9 cellular contexts compared by ENCODE assay signal in genomic region chr2:61534926-61535325, GRCh38. TPM values are rescaled to one million over a fixed set of nuclear protein-coding genes. Genes with fewer than 3 reads are reported as not detected.
DNase-seq lines count a peak whose midpoint lies in the region; ATAC-seq and TF ChIP-seq lines count a peak whose summit lies in the region.
"Had no signal": no experiment of that assay in that cellular context is flagged by ENCODE, and none has a peak within 500 bp of the region (broad histone marks: within the 10 kb centered on the region; RNA-seq: fewer than 3 reads in every experiment).

No MANE protein-coding gene starts in this region.

- peak overlapping the region; percentile 58; the same call in 1 of the 2 replicates for H3K23ac ChIP-seq in IMR-90 (ENCODE audit: low read depth, low read length)

- POLR2A ChIA-PET in BJ (lab: Charles Lee) (no interaction called here), IMR-90 (lab: Charles Lee; ENCODE audit: unreplicated experiment) (no interaction called here)
- POLR2A ChIA-PET in naive thymus-derived CD8-positive, alpha-beta T cell (lab: Charles Lee), result interaction anchor here (0.6 to 5.6 kb wide), 4 partner anchors 42 to 163 kb away, joined by 3 to 79 read pairs (median 3); partner anchors contain the start of gene USP34

- in situ Hi-C loops in IMR-90 (cut with MboI; ENCODE audit: low sequenced_read_pairs) (no loop called here), mammary epithelial cell (cut with MboI; ENCODE audit: low sequenced_read_pairs in 2 of 2) (loop anchor here in 1 of 2 donors (25.0 kb wide), 1 partner anchor 352 kb away; the partner anchor contains the start of gene CCT4)

- 0 out of 2 replicates have a peak overlapping the region, but pooled peaks have one; percentile 3 for H3K14ac ChIP-seq in IMR-90 (replicated peaks; ENCODE audit: low read depth, low read length)

- no peaks in the 10 kb centered on the region for H3K9me1 ChIP-seq in IMR-90 (ENCODE audit: insufficient read depth, low read length)

- H3K4me2 ChIP-seq in IMR-90 (ENCODE audit: low read depth, low read length), result peak overlapping the region; percentile 58
- peak overlapping the region; percentile 82 for H3K4me2 ChIP-seq in mammary epithelial cell (ENCODE audit: insufficient read depth, low read depth, low read length)

- DNase-seq in BJ (ENCODE audit: low read depth) (no peak), IMR-90 (peak; percentile 3), mammary epithelial cell (no peak), foreskin keratinocyte (no peak)
- no peak for DNase-seq in naive thymus-derived CD8-positive, alpha-beta T cell
- DNase-seq: stimulated activated CD4-positive, alpha-beta T cell treated with anti-CD3 and anti-CD28 coated beads, Interleukin-2, amount 100 ng/mL, for 48 hours had no signal

- H4K20me1 ChIP-seq in IMR-90 (ENCODE audit: insufficient read depth, low read length) (peaks cover 65% of the 10 kb centered on the region), mammary epithelial cell (ENCODE audit: insufficient read depth, low read length) (peaks cover 15% of the 10 kb centered on the region)

- no peak overlapping the region for H4K5ac ChIP-seq in IMR-90 (ENCODE audit: low read depth, low read length)

- peaks cover 82% of the 10 kb centered on the region for H3K79me2 ChIP-seq in mammary epithelial cell (ENCODE audit: insufficient read depth, low read length)

- no peak overlapping the region for H4K91ac ChIP-seq in IMR-90 (ENCODE audit: insufficient read depth, low read depth, low read length)

- no peaks in the 10 kb centered on the region for H3K9me3 Mint-ChIP-seq in naive thymus-derived CD8-positive, alpha-beta T cell

- CTCF ChIA-PET in BJ (lab: Yijun Ruan, JAX), result interaction anchor here (0.8 to 2.0 kb wide), 2 partner anchors 71 to 123 kb away, joined by 3 to 7 read pairs; no protein-coding TSS in a partner anchor
- CTCF ChIA-PET in IMR-90 (lab: Yijun Ruan, JAX), result interaction anchor here (1.0 kb wide), 1 partner anchor 13 kb away, joined by 3 read pairs; no protein-coding TSS in a partner anchor
- CTCF ChIA-PET in mammary epithelial cell (lab: Charles Lee; ENCODE audit: low non-redundant PET), result no interaction called here

- no peak overlapping the region for H2BK15ac ChIP-seq in IMR-90 (ENCODE audit: low read depth, low read length)

- intact Hi-C loops in IMR-90 (cut with micrococcal nuclease), result loop anchor here (5.0 to 10.0 kb wide), 3 partner anchors 102 to 350 kb away; partner anchors contain the start of gene CCT4
- intact Hi-C loops in mammary epithelial cell (cut with micrococcal nuclease), result loop anchor here (10.0 kb wide), 1 partner anchor 350 kb away; the partner anchor contains the start of gene CCT4

- H3K9me3 ChIP-seq in IMR-90 (ENCODE audit: control insufficient read depth, insufficient read depth, low read length) (no peaks in the 10 kb centered on the region), mammary epithelial cell (replicated peaks; ENCODE audit: insufficient read depth, low read length) (no peaks in the 10 kb centered on the region)

- peaks cover 0 to 2% (median 0%) of the 10 kb centered on the region in 5 donors for H3K27me3 Mint-ChIP-seq in naive thymus-derived CD8-positive, alpha-beta T cell

- H2AK5ac ChIP-seq in IMR-90 (ENCODE audit: low read depth, low read length), result no peak overlapping the region

- TF ChIP-seq CTCF in BJ (IDR thresholded peaks at IDR 0.05; ENCODE audit: insufficient read depth, low read depth, low read length) (no peak), IMR-90 (conservative IDR thresholded peaks at IDR 0.05; ENCODE audit: low read depth, low read length) (no peak), mammary epithelial cell (conservative IDR thresholded peaks at IDR 0.05 in 1 of 2, IDR thresholded peaks at IDR 0.05 in 1 of 2; ENCODE audit: extremely low read depth in 1 of 2, insufficient read depth in 1 of 2, low read depth in 1 of 2, low read length in 2 of 2) (no peak), foreskin keratinocyte (conservative IDR thresholded peaks at IDR 0.05) (no peak)

- no TSS peak for BruUV-seq in IMR-90 (replicated peaks; lab: Mats Ljungman, UMichigan)
- BruUV-seq in mammary epithelial cell (replicated peaks; lab: Mats Ljungman, UMichigan), result no TSS peak

- no peaks in the 10 kb centered on the region for H3K27me3 ChIP-seq in BJ (ENCODE audit: control insufficient read depth, insufficient read depth, low read length)
- no peaks in the 10 kb centered on the region for H3K27me3 ChIP-seq in IMR-90 (ENCODE audit: control insufficient read depth, insufficient read depth, low read length)
- H3K27me3 ChIP-seq in mammary epithelial cell (ENCODE audit: insufficient read depth, low read length), result no peaks in the 10 kb centered on the region
- H3K27me3 ChIP-seq in foreskin keratinocyte, result no peaks in the 10 kb centered on the region

- H3K4me3 ChIP-seq in BJ (ENCODE audit: low read depth, low read length) (peak overlapping the region; percentile 96), IMR-90 (ENCODE audit: insufficient read depth, low read depth, low read length) (peak overlapping the region; percentile 83; the same call in 1 of the 2 replicates), mammary epithelial cell (replicated peaks in 1 of 3; ENCODE audit: insufficient read depth in 1 of 3, low read depth in 2 of 3, low read length in 3 of 3) (peak overlapping the region; percentile 63 to 97 (median 84))

- H3K36me3 ChIP-seq in BJ (ENCODE audit: control insufficient read depth, insufficient read depth, low read length) (no peaks in the 10 kb centered on the region), IMR-90 (ENCODE audit: control insufficient read depth, insufficient read depth, low read length) (peaks cover 3% of the 10 kb centered on the region; the same call in 1 of the 2 replicates), mammary epithelial cell (ENCODE audit: insufficient read depth, low read length) (peaks cover 2% of the 10 kb centered on the region)

- H3K27ac Mint-ChIP-seq in naive thymus-derived CD8-positive, alpha-beta T cell, result peak overlapping the region in 7 of 10 donors; percentile 12 to 95 (median 82)

- H3K4me1 ChIP-seq in IMR-90 (ENCODE audit: control insufficient read depth, insufficient read depth, low read length) (peaks cover 4% of the 10 kb centered on the region), mammary epithelial cell (ENCODE audit: insufficient read depth, low read length) (peaks cover 14% of the 10 kb centered on the region), foreskin keratinocyte (peaks cover 34% of the 10 kb centered on the region)

- H2BK120ac ChIP-seq in IMR-90 (ENCODE audit: low read depth, low read length), result no peak overlapping the region

- no peak overlapping the region for H3K56ac ChIP-seq in IMR-90 (ENCODE audit: extremely low read depth, insufficient read depth, low read length)

- ATAC-seq in IMR-90 (ENCODE audit: low read depth) (no peak), HG03442 (IDR thresholded peaks at IDR 0.05; ENCODE audit: unreplicated experiment) (no peak), foreskin keratinocyte (no peak), HG03354 (IDR thresholded peaks at IDR 0.05; ENCODE audit: poor library complexity, severe bottlenecking, unreplicated experiment) (no peak), HG03280 (IDR thresholded peaks at IDR 0.05; ENCODE audit: unreplicated experiment) (no peak)
- no peak for ATAC-seq in naive thymus-derived CD8-positive, alpha-beta T cell

- H2AK9ac ChIP-seq in IMR-90 (replicated peaks; ENCODE audit: low read depth, low read length, poor library complexity), result no peak overlapping the region

- no peak overlapping the region for H4K8ac ChIP-seq in IMR-90 (ENCODE audit: low read depth in 2 of 2, low read length in 2 of 2)

- no peak overlapping the region; the same call in 1 of the 2 replicates for H3K9ac ChIP-seq in IMR-90 (ENCODE audit: low read depth, low read length)
- H3K9ac ChIP-seq in mammary epithelial cell (ENCODE audit: insufficient read depth, low read length), result peak overlapping the region; percentile 68

- H3K27ac ChIP-seq in IMR-90 (ENCODE audit: insufficient read depth, low read length) (no peak overlapping the region), mammary epithelial cell (ENCODE audit: insufficient read depth, low read depth, low read length) (peak overlapping the region; percentile 55), foreskin keratinocyte (no peak overlapping the region)

- no peak for TF ChIP-seq RAD21 in IMR-90 (IDR thresholded peaks at IDR 0.05; ENCODE audit: low read length)

- no peak overlapping the region; the same call in 1 of the 2 replicates for H3K4ac ChIP-seq in IMR-90 (ENCODE audit: low read depth, low read length)

- H3K79me1 ChIP-seq in IMR-90 (ENCODE audit: low read depth in 1 of 2, low read length in 2 of 2), result peaks cover 3 to 10% of the 10 kb centered on the region in 2 experiments; a peak in 2 of 4 replicates

- H2BK20ac ChIP-seq in IMR-90 (ENCODE audit: low read depth, low read length), result no peak overlapping the region

- dilution Hi-C loops in IMR-90 (cut with HindIII; ENCODE audit: low sequenced_read_pairs, unreplicated experiment), result no loop called here
- dilution Hi-C loops in mammary epithelial cell (cut with HindIII; ENCODE audit: low sequenced_read_pairs), result no loop called here

- no CpG with 5 or more reads among the region's 2 CpGs for WGBS in IMR-90 (ENCODE audit: extremely low coverage in 2 of 2, insufficient read length in 1 of 2), 2 experiments
- 4% methylated on average over 2 of the region's 2 CpGs for WGBS in mammary epithelial cell (ENCODE audit: low coverage, missing lambda C conversion rate)

- no peak for TF ChIP-seq POLR2A in IMR-90 (IDR thresholded peaks at IDR 0.05; ENCODE audit: low read depth, low read length)

- peak overlapping the region; percentile 42 for H2BK5ac ChIP-seq in IMR-90 (ENCODE audit: low read depth, low read length, poor library complexity, severe bottlenecking)

- peaks cover 29 to 74% (median 55%) of the 10 kb centered on the region in 4 donors for H3K4me1 Mint-ChIP-seq in naive thymus-derived CD8-positive, alpha-beta T cell

- H3K36me3 Mint-ChIP-seq in naive thymus-derived CD8-positive, alpha-beta T cell, result peaks cover 0 to 20% (median 4%) of the 10 kb centered on the region in 3 donors

- no peak overlapping the region for H3K18ac ChIP-seq in IMR-90 (ENCODE audit: low read depth, low read length)

- no peak overlapping the region for H2AFZ ChIP-seq in IMR-90 (replicated peaks; ENCODE audit: low read length, poor library complexity)
- no peak overlapping the region for H2AFZ ChIP-seq in mammary epithelial cell (ENCODE audit: low read depth, low read length)

- peak overlapping the region; percentile 89 to 96 (median 95) for H3K4me3 Mint-ChIP-seq in naive thymus-derived CD8-positive, alpha-beta T cell

RNA-seq across cellular contexts. Expression of gene XPO1, which starts 3.2 kb away (rescaled TPM):
- polyA plus RNA-seq in BJ (2011; rRNA removed), result 39.1 and 89.7 TPM in 2 replicates
- polyA minus RNA-seq in BJ (2011; rRNA and poly(A)+ RNA removed), result 44.3 and 45.4 TPM in 2 replicates
- total RNA-seq in IMR-90 (2012; rRNA removed), result 104 and 192 TPM in 2 replicates
- 55.9 and 78.5 TPM in 2 replicates for polyA plus RNA-seq in IMR-90 (2012; rRNA removed)
- 8.5 and 11.8 TPM in 2 replicates for polyA plus RNA-seq in IMR-90 (2012; cell fraction: cytosol; rRNA removed)
- 15.1 and 147 TPM in 2 replicates for polyA plus RNA-seq in IMR-90 (2012; cell fraction: nucleus; rRNA removed; ENCODE audit: low replicate concordance)
- total RNA-seq in mammary epithelial cell, result 100 to 1,000 TPM in 1 of 2 donors, 10 to 100 TPM in 1; 96.7 to 127 TPM
- 53.0 TPM for polyA plus RNA-seq in mammary epithelial cell
- polyA minus RNA-seq in mammary epithelial cell, result 63.8 TPM
- total RNA-seq in naive thymus-derived CD8-positive, alpha-beta T cell, result 100 to 1,000 TPM; 196 to 221 TPM
- 10 to 100 TPM; 27.3 to 43.5 (median 32.8) TPM for polyA plus RNA-seq in naive thymus-derived CD8-positive, alpha-beta T cell
- total RNA-seq in foreskin keratinocyte, result 148 and 156 TPM in 2 replicates
- 47.0 and 58.9 TPM in 2 replicates for polyA plus RNA-seq in foreskin keratinocyte
